ENCODE assay signal across 8 cellular contexts in genomic region chr4:37802068-37802666, GRCh38. TPM values are rescaled to one million over a fixed set of nuclear protein-coding genes. Genes with fewer than 3 reads are reported as not detected.
DNase-seq lines count a peak whose midpoint lies in the region; ATAC-seq, FAIRE-seq and TF ChIP-seq lines count a peak whose summit lies in the region.

No MANE protein-coding gene starts in this region.

- peak; percentile 41 for FAIRE-seq in pancreas (lab: Jason Lieb, UNC)

- no peak overlapping the region for H3K4me2 ChIP-seq in DOHH2 (ENCODE audit: low read length)

- no peaks in the 10 kb centered on the region for H3F3A ChIP-seq in DOHH2 (ENCODE audit: control insufficient read depth, insufficient read depth)

- no peaks in the 10 kb centered on the region for H3K79me2 ChIP-seq in DOHH2 (ENCODE audit: control insufficient read depth, low read length)

- no peaks in the 10 kb centered on the region for H3K9me2 ChIP-seq in DOHH2 (replicated peaks; ENCODE audit: control insufficient read depth, low read length)

- 18 to 19% methylated on average over 4 of the region's 4 CpGs for WGBS in pancreas, 2 donors

- H3K27me3 ChIP-seq in DOHH2 (ENCODE audit: control insufficient read depth, low read length) (no peaks in the 10 kb centered on the region), SJCRH30 (no peaks in the 10 kb centered on the region), pancreas (no peaks in the 10 kb centered on the region)

- H3K27ac ChIP-seq in DOHH2 (ENCODE audit: low read depth, low read length) (no peak overlapping the region), SJCRH30 (no peak overlapping the region), pancreas (no peak overlapping the region)

- intact Hi-C loops in pancreas (cut with DNase I), result no loop called here

- H3K9me3 ChIP-seq in DOHH2 (ENCODE audit: control insufficient read depth, insufficient read depth, low read length), result no peaks in the 10 kb centered on the region
- H3K9me3 ChIP-seq in SJCRH30 (replicated peaks), result no peaks in the 10 kb centered on the region
- no peaks in the 10 kb centered on the region for H3K9me3 ChIP-seq in pancreas

- peaks cover 9% of the 10 kb centered on the region; the same call in 1 of the 2 replicates for H3K4me1 ChIP-seq in DOHH2 (ENCODE audit: control insufficient read depth, low read length)
- H3K4me1 ChIP-seq in SJCRH30, result 0 out of 2 replicates have a peak, but pooled peaks cover 3% of the 10 kb centered on the region
- H3K4me1 ChIP-seq in pancreas, result no peaks in the 10 kb centered on the region

- H4K20me1 ChIP-seq in DOHH2 (ENCODE audit: control insufficient read depth, insufficient read depth, low read depth, low read length), result no peaks in the 10 kb centered on the region

- H3K4me3 ChIP-seq in DOHH2 (ENCODE audit: low read length) (no peak overlapping the region), SJCRH30 (no peak overlapping the region), pancreas (no peak overlapping the region)

- peak; percentile 18 for TF ChIP-seq CTCF in DOHH2 (IDR thresholded peaks at IDR 0.05; ENCODE audit: low read depth, low read length, poor library complexity, severe bottlenecking)
- TF ChIP-seq CTCF in pancreas (IDR thresholded peaks at IDR 0.05), result peak in 2 of 4 donors; percentile 47 to 59

- H3K36me3 ChIP-seq in DOHH2 (ENCODE audit: control insufficient read depth, low read length) (no peaks in the 10 kb centered on the region), SJCRH30 (no peaks in the 10 kb centered on the region), pancreas (no peaks in the 10 kb centered on the region)

- peak; percentile 77 for DNase-seq in M059J (ENCODE audit: low read depth)
- DNase-seq in SJCRH30, result peak; percentile 71 to 86
- peak; percentile 31 for DNase-seq in fibroblast of gingiva (ENCODE audit: low read depth)
- peak in 4 of 6 donors; percentile 55 to 77 (median 60) for DNase-seq in pancreas
- no peak for DNase-seq in stimulated activated naive CD4-positive, alpha-beta T cell treated with Interleukin-2 at 50 U/mL for 16 hours (lab: John Stamatoyannopoulos, UW)

- ATAC-seq in pancreas (peak; percentile 97 to 99 (median 98)), GM19452 (IDR thresholded peaks at IDR 0.05; ENCODE audit: unreplicated experiment) (no peak), GM19467 (IDR thresholded peaks at IDR 0.05; ENCODE audit: unreplicated experiment) (no peak)

RNA-seq across cellular contexts. Expression of gene PGM2, which starts 24.3 kb away (rescaled TPM):
- 36.9 and 51.9 TPM in 2 replicates for total RNA-seq in M059J (2014; rRNA removed; shearing (Covaris generic))
- total RNA-seq in SJCRH30 (2014; rRNA removed; shearing (Covaris generic)), result 33.1 and 37.0 TPM in 2 replicates
- 10 to 100 TPM in 1 of 6 donors, 1 to 10 TPM in 5; 4.8 to 15.1 (median 9.1) TPM for total RNA-seq in pancreas
- polyA plus RNA-seq in pancreas, result 1 to 10 TPM; 2.1 to 4.6 TPM

Comparison
In these comparisons a context has a peak if more than half of its experiments do, and no peak if none do; other contexts are left out.
1. ATAC-seq: peak in pancreas (4 of 4); none in GM19452 (single experiment) and GM19467 (single experiment).